In the genomic region with DNA sequence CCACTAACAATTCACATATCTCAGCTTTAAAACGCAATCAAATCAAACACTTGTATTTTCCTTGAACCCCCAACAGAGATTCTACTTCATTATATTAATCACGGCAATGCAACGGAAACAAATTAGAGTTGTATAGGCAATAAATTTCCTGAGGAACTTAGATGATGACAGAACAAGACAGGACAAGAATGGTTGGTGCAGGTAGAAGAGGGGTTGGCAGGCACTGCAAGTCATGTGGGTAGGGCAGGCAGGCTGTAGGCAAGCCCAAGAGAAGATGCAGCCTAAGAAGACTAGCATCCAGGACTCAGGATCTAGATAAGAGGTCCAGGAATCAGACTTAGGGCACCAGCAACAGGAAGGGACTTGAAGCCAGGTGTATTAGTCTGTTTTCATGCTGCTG, we compare ENCODE assay signal across 22 cellular contexts. TPM values are rescaled to one million over a fixed set of nuclear protein-coding genes. Genes with fewer than 3 reads are reported as not detected.
"Had no signal": no experiment of that assay in that cellular context is flagged by ENCODE, and none has a peak within 500 bp of the region (broad histone marks: within the 10 kb centered on the region; RNA-seq: fewer than 3 reads in every experiment).

No MANE protein-coding gene starts in this region.

- H3K9me3 ChIP-seq: SJSA1 had no signal

- FAIRE-seq: RCC 7860 had no signal

- H3K36me3 ChIP-seq: SJSA1 had no signal

- H3K4me3 ChIP-seq: SJSA1, SK-N-MC had no signal

- H3K27ac ChIP-seq: SJSA1, SK-N-MC had no signal

- H3K27me3 ChIP-seq: SJSA1 had no signal

- DNase-seq: Karpas-422, KG1, MM.1S, NCI-H1092 treated with DMSO at 0.1 percent for 48 hours, NCI-H1436, NCI-H187, NCI-H2029, NCI-H2081 treated with DMSO at 0.1 percent for 48 hours, NCI-H2171, NCI-H226, NCI-H446, NCI-H510A, NCI-H524 treated with DMSO at 0.1 percent for 48 hours, NCI-H69, NCI-H774, Right ventricle myocardium superior, RPMI8226, SIG-M5 had no signal

RNA-seq across cellular contexts. Expression of a gene that starts 41.1 kb away (rescaled TPM):
- total RNA-seq: HT-29 had no signal
